Comparison of ENCODE assay signal across 8 cellular contexts in genomic region chr1:66930823-66931174, GRCh38. TPM values are rescaled to one million over a fixed set of nuclear protein-coding genes. Genes with fewer than 3 reads are reported as not detected.
A peak's percentile ranks its signal among the peaks of the same experiment; 100 is the strongest.
DNase-seq lines count a peak whose midpoint lies in the region; ATAC-seq, FAIRE-seq and TF ChIP-seq lines count a peak whose summit lies in the region.

No MANE protein-coding gene starts in this region.

- H3K36me3 Mint-ChIP-seq in activated CD4-positive, alpha-beta T cell treated with anti-CD3 and anti-CD28 coated beads for 36 hours (ENCODE audit: low read depth) = peaks cover 25% of the 10 kb centered on the region
- H3K36me3 Mint-ChIP-seq in activated T-helper 2 cell treated with anti-CD3 and anti-CD28 coated beads, Interferon-gamma antibody, Interleukin-2, Interleukin-4, amounts not matched to agents 10 μg/mL and 5 μg/mL and 100 μg/mL, durations not matched to agents 14 hours and 24 hours and 36 hours (ENCODE audit: low read depth) = peaks cover 34% of the 10 kb centered on the region

- H3K27ac ChIP-seq in keratinocyte (ENCODE audit: control insufficient read depth, insufficient read depth, low read length) (peak overlapping the region; percentile 86), temporal lobe (ENCODE audit: low read depth, low read length) (peak overlapping the region; percentile 86)

- H3K36me3 ChIP-seq in keratinocyte (ENCODE audit: control insufficient read depth in 2 of 2, extremely low read depth in 1 of 2, insufficient read depth in 2 of 2, low read length in 2 of 2) = no peaks in the 10 kb centered on the region

- no peaks in the 10 kb centered on the region for H3K27me3 ChIP-seq in keratinocyte (ENCODE audit: control insufficient read depth, extremely low read depth, insufficient read depth, low read length)

- no peak for ATAC-seq in activated CD4-positive, alpha-beta T cell treated with anti-CD3 and anti-CD28 coated beads for 36 hours
- no peak for ATAC-seq in GM18505 (IDR thresholded peaks at IDR 0.05; ENCODE audit: unreplicated experiment)

- DNase-seq in activated CD4-positive, alpha-beta T cell treated with anti-CD3 and anti-CD28 coated beads for 36 hours = no peak
- DNase-seq in activated CD4-positive, alpha-beta T cell treated with anti-CD3 and anti-CD28 coated beads, Interleukin-2, amount 50 U/mL, for 48 hours = no peak
- DNase-seq in activated T-helper 2 cell treated with anti-CD3 and anti-CD28 coated beads, Interferon-gamma antibody, Interleukin-2, Interleukin-4, amounts not matched to agents 10 μg/mL and 5 μg/mL and 100 μg/mL, durations not matched to agents 14 hours and 24 hours and 36 hours (ENCODE audit: low spot score) = no peak
- DNase-seq in keratinocyte (ENCODE audit: low read depth, low spot score) = no peak
- DNase-seq in DMS153 (lab: John Stamatoyannopoulos, UW) = no peak
- no peak for DNase-seq in MV-4-11 (lab: John Stamatoyannopoulos, UW)

- H3K9me3 ChIP-seq in keratinocyte (ENCODE audit: control insufficient read depth, low read depth, low read length) = no peaks in the 10 kb centered on the region

- H3K27ac Mint-ChIP-seq in activated CD4-positive, alpha-beta T cell treated with anti-CD3 and anti-CD28 coated beads for 36 hours = peak overlapping the region; percentile 92
- peak overlapping the region; percentile 91 for H3K27ac Mint-ChIP-seq in activated T-helper 2 cell treated with anti-CD3 and anti-CD28 coated beads, Interferon-gamma antibody, Interleukin-2, Interleukin-4, amounts not matched to agents 10 μg/mL and 5 μg/mL and 100 μg/mL, durations not matched to agents 14 hours and 24 hours and 36 hours

- peak overlapping the region; percentile 90 to 95 (median 94) for H3K4me3 ChIP-seq in keratinocyte (ENCODE audit: control insufficient read depth in 2 of 3, extremely low read depth in 1 of 3, insufficient read depth in 2 of 3, low read depth in 1 of 3, low read length in 3 of 3)

- intact Hi-C loops in activated CD4-positive, alpha-beta T cell treated with anti-CD3 and anti-CD28 coated beads for 36 hours (cut with DNase I, micrococcal nuclease) = loop anchor here (1.0 to 10.0 kb wide), 11 partner anchors 50 to 752 kb away; partner anchors contain the start of genes SERBP1 (in 2 of the 2) and SLC35D1 (in 1 of the 2)
- intact Hi-C loops in activated T-helper 2 cell treated with anti-CD3 and anti-CD28 coated beads, Interferon-gamma antibody, Interleukin-2, Interleukin-4, amounts not matched to agents 10 μg/mL and 5 μg/mL and 100 μg/mL, durations not matched to agents 14 hours and 24 hours and 36 hours (cut with micrococcal nuclease) = loop anchor here (1.0 to 10.0 kb wide), 7 partner anchors 50 to 1508 kb away; partner anchors contain the start of genes IL12RB2, LEPR and LEPROT

- H3K4me1 ChIP-seq in keratinocyte (ENCODE audit: control insufficient read depth, extremely low read depth, insufficient read depth, low read length) = peaks cover 37% of the 10 kb centered on the region

- peaks cover 58% of the 10 kb centered on the region for H3K4me1 Mint-ChIP-seq in activated CD4-positive, alpha-beta T cell treated with anti-CD3 and anti-CD28 coated beads for 36 hours
- H3K4me1 Mint-ChIP-seq in activated T-helper 2 cell treated with anti-CD3 and anti-CD28 coated beads, Interferon-gamma antibody, Interleukin-2, Interleukin-4, amounts not matched to agents 10 μg/mL and 5 μg/mL and 100 μg/mL, durations not matched to agents 14 hours and 24 hours and 36 hours (ENCODE audit: low read depth) = peaks cover 58% of the 10 kb centered on the region

- H3K27me3 Mint-ChIP-seq in activated CD4-positive, alpha-beta T cell treated with anti-CD3 and anti-CD28 coated beads for 36 hours = no peaks in the 10 kb centered on the region
- H3K27me3 Mint-ChIP-seq in activated T-helper 2 cell treated with anti-CD3 and anti-CD28 coated beads, Interferon-gamma antibody, Interleukin-2, Interleukin-4, amounts not matched to agents 10 μg/mL and 5 μg/mL and 100 μg/mL, durations not matched to agents 14 hours and 24 hours and 36 hours (ENCODE audit: low read depth) = no peaks in the 10 kb centered on the region

- CTCF ChIA-PET in activated CD4-positive, alpha-beta T cell treated with anti-CD3 and anti-CD28 coated beads for 36 hours (lab: Charles Lee) = interaction anchor here (0.9 to 1.4 kb wide), 2 partner anchors 12 to 166 kb away, joined by 3 to 4 read pairs; no protein-coding TSS in a partner anchor

- POLR2A ChIA-PET in activated CD4-positive, alpha-beta T cell treated with anti-CD3 and anti-CD28 coated beads for 36 hours (lab: Charles Lee) = no interaction called here

- H3K9ac ChIP-seq in keratinocyte (ENCODE audit: control insufficient read depth, extremely low read depth, insufficient read depth, low read length) = peak overlapping the region; percentile 91

- peak overlapping the region; percentile 27 for H2AFZ ChIP-seq in keratinocyte (ENCODE audit: control insufficient read depth, low read length)

- dilution Hi-C loops in keratinocyte (cut with MboI; ENCODE audit: extremely low pct_ligation_motif_present, low sequenced_read_pairs) = no loop called here

- TF ChIP-seq POLR2A in GM18505 (IDR thresholded peaks at IDR 0.05; ENCODE audit: borderline replicate concordance, extremely low read depth, insufficient read depth, insufficient read length) = no peak

- H3K9me3 Mint-ChIP-seq in activated CD4-positive, alpha-beta T cell treated with anti-CD3 and anti-CD28 coated beads for 36 hours (ENCODE audit: low read depth) = no peaks in the 10 kb centered on the region
- H3K9me3 Mint-ChIP-seq in activated T-helper 2 cell treated with anti-CD3 and anti-CD28 coated beads, Interferon-gamma antibody, Interleukin-2, Interleukin-4, amounts not matched to agents 10 μg/mL and 5 μg/mL and 100 μg/mL, durations not matched to agents 14 hours and 24 hours and 36 hours = no peaks in the 10 kb centered on the region

- no peak for FAIRE-seq in keratinocyte (lab: Jason Lieb, UNC)

- no peak for TF ChIP-seq CTCF in keratinocyte (optimal IDR thresholded peaks at IDR 0.05 in 1 of 3, IDR thresholded peaks at IDR 0.05 in 1 of 3, conservative IDR thresholded peaks at IDR 0.05 in 1 of 3; ENCODE audit: extremely low read depth in 1 of 3, insufficient read depth in 2 of 3, low read length in 3 of 3)

- H3K79me2 ChIP-seq in keratinocyte (ENCODE audit: control insufficient read depth, insufficient read depth, low read length) = peaks cover 93% of the 10 kb centered on the region

- peak overlapping the region; percentile 94 for H3K4me2 ChIP-seq in keratinocyte (ENCODE audit: control insufficient read depth, extremely low read depth, insufficient read depth, low read depth, low read length)

- H4K20me1 ChIP-seq in keratinocyte (ENCODE audit: control insufficient read depth, extremely low read depth, insufficient read depth, low read length) = peaks cover 5% of the 10 kb centered on the region

- H3K9me1 ChIP-seq in keratinocyte (ENCODE audit: control insufficient read depth, extremely low read depth, insufficient read depth, low read length) = no peaks in the 10 kb centered on the region

- H3K4me3 Mint-ChIP-seq in activated CD4-positive, alpha-beta T cell treated with anti-CD3 and anti-CD28 coated beads for 36 hours = peak overlapping the region; percentile 86
- peak overlapping the region; percentile 90 for H3K4me3 Mint-ChIP-seq in activated T-helper 2 cell treated with anti-CD3 and anti-CD28 coated beads, Interferon-gamma antibody, Interleukin-2, Interleukin-4, amounts not matched to agents 10 μg/mL and 5 μg/mL and 100 μg/mL, durations not matched to agents 14 hours and 24 hours and 36 hours (ENCODE audit: low read depth)

RNA-seq across cellular contexts. Expression of gene MIER1, which starts 6.0 kb away (rescaled TPM):
- total RNA-seq in activated CD4-positive, alpha-beta T cell treated with anti-CD3 and anti-CD28 coated beads for 36 hours = 10 to 100 TPM; 49.7 to 51.5 TPM
- 44.5 and 45.1 TPM in 2 replicates for total RNA-seq in activated T-helper 2 cell treated with anti-CD3 and anti-CD28 coated beads, Interferon-gamma antibody, Interleukin-2, Interleukin-4, amounts not matched to agents 10 μg/mL and 5 μg/mL and 100 μg/mL, durations not matched to agents 14 hours and 24 hours and 36 hours
- 11.4 to 20.7 TPM (median 14.8 TPM) in 3 replicates for polyA plus RNA-seq in keratinocyte
- polyA plus RNA-seq in keratinocyte (2011; ENCODE audit: low read depth) = 77.7 TPM
- 8.4 and 14.0 TPM in 2 replicates for polyA plus RNA-seq in keratinocyte (2011; cell fraction: cytosol; rRNA removed)
- polyA plus RNA-seq in keratinocyte (2011; cell fraction: nucleus; rRNA removed) = 10.2 and 17.5 TPM in 2 replicates
- polyA plus RNA-seq in keratinocyte (2012; ENCODE audit: low replicate concordance) = 15.9 and 16.1 TPM in 2 replicates
- polyA minus RNA-seq in keratinocyte = 5.3 to 21.4 TPM (median 8.3 TPM) in 3 replicates
- polyA minus RNA-seq in keratinocyte (2011; cell fraction: cytosol; rRNA and poly(A)+ RNA removed) = 31.5 TPM
- 12.8 and 29.2 TPM in 2 replicates for polyA minus RNA-seq in keratinocyte (2011; cell fraction: nucleus; rRNA and poly(A)+ RNA removed)
- total RNA-seq in temporal lobe = 21.6 TPM

RNA-seq across cellular contexts. Expression of gene DNAI4, which starts 6.1 kb away (rescaled TPM):
- 1 to 10 TPM in 1 of 2 experiments, under 1 TPM in 1; 0.87 to 3.6 TPM for total RNA-seq in activated CD4-positive, alpha-beta T cell treated with anti-CD3 and anti-CD28 coated beads for 36 hours
- total RNA-seq in activated T-helper 2 cell treated with anti-CD3 and anti-CD28 coated beads, Interferon-gamma antibody, Interleukin-2, Interleukin-4, amounts not matched to agents 10 μg/mL and 5 μg/mL and 100 μg/mL, durations not matched to agents 14 hours and 24 hours and 36 hours = 0.90 and 1.7 TPM in 2 replicates
- 1.4 to 4.1 TPM (median 3.7 TPM) in 3 replicates for polyA plus RNA-seq in keratinocyte
- 6.2 TPM for polyA plus RNA-seq in keratinocyte (2011; ENCODE audit: low read depth)
- 2.5 and 3.9 TPM in 2 replicates for polyA plus RNA-seq in keratinocyte (2011; cell fraction: cytosol; rRNA removed)
- polyA plus RNA-seq in keratinocyte (2011; cell fraction: nucleus; rRNA removed) = 3.2 and 3.9 TPM in 2 replicates
- polyA plus RNA-seq in keratinocyte (2012; ENCODE audit: low replicate concordance) = 1.7 TPM in 2 replicates
- polyA minus RNA-seq in keratinocyte = 0.39 to 3.8 TPM (median 2.6 TPM) in 3 replicates
- 8.2 TPM for polyA minus RNA-seq in keratinocyte (2011; cell fraction: cytosol; rRNA and poly(A)+ RNA removed)
- 2.4 and 5.1 TPM in 2 replicates for polyA minus RNA-seq in keratinocyte (2011; cell fraction: nucleus; rRNA and poly(A)+ RNA removed)
- 9.6 TPM for total RNA-seq in temporal lobe
